ENCODE assay signal across 10 cellular contexts in the genomic region with DNA sequence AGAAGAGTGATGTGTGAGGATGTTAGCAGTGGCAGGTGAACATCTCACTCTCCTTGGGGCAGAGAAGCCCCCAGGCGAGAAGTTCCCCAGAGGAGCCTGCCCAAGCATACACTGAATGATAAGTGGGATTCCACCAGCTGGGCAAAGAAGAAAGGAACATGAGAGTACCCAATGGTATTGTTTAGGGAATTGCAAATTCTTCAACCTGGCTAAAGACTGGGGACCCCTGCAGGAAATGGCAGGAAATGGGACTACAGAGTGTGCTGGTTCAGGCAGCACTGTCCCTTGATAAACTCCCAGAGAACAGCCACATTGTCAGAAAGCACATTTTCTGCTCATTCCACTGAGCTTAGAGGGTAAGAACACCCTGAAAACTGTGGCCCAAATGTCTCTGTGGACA.
DNase-seq lines count a peak whose midpoint lies in the region; ATAC-seq, FAIRE-seq and TF ChIP-seq lines count a peak whose summit lies in the region.
"Had no signal": no experiment of that assay in that cellular context is flagged by ENCODE, and none has a peak within 500 bp of the region (broad histone marks: within the 10 kb centered on the region; RNA-seq: fewer than 3 reads in every experiment).

No MANE protein-coding gene starts in this region.

- H3K4me2 ChIP-seq in HepG2 (ENCODE audit: low read depth, low read length) = no peak overlapping the region; the same call in 1 of the 2 replicates

- no peak for TF ChIP-seq RAD21 in HepG2 (CRISPR knock-in tag; IDR thresholded peaks at IDR 0.05)

- no peaks in the 10 kb centered on the region for H3K9me3 ChIP-seq in HepG2 (ENCODE audit: low read length)

- H3K4me1 ChIP-seq in HepG2 (ENCODE audit: insufficient read depth, low read length) = no peaks in the 10 kb centered on the region

- TF ChIP-seq POLR2A in HepG2 (IDR thresholded peaks at IDR 0.05; ENCODE audit: insufficient read depth in 1 of 2, low read depth in 2 of 2, low read length in 2 of 2) = no peak

- no peak overlapping the region for H2AFZ ChIP-seq in HepG2 (ENCODE audit: low read length)

- H4K20me1 ChIP-seq in HepG2 (ENCODE audit: insufficient read depth, low read length) = no peaks in the 10 kb centered on the region

- no peaks in the 10 kb centered on the region for H3K36me3 ChIP-seq in HepG2 (replicated peaks in 1 of 2; ENCODE audit: control insufficient read depth in 1 of 2, insufficient read depth in 2 of 2, low read length in 2 of 2)

- H3K27me3 ChIP-seq in HepG2 (ENCODE audit: control insufficient read depth in 1 of 2, insufficient read depth in 2 of 2, low read length in 2 of 2) = no peaks in the 10 kb centered on the region

- BruUV-seq in HepG2 (replicated peaks; lab: Mats Ljungman, UMichigan) = no TSS peak

- H3K27ac ChIP-seq in HepG2 (ENCODE audit: extremely low read length, insufficient read depth, low read length) = no peak overlapping the region

- CTCF ChIA-PET in HepG2 (lab: Yijun Ruan, JAX; ENCODE audit: low intra/inter-chr PET ratio, low total read pairs) = no interaction called here

- DNase-seq in ELF-1 (ENCODE audit: low read depth, low spot score) (peak; percentile 40), KBM-7 (peak; percentile 5), astrocyte of the cerebellum (ENCODE audit: low read depth) (no peak), HepG2 (ENCODE audit: low spot score) (peak; percentile 6), NCI-H1930 (lab: John Stamatoyannopoulos, UW) (no peak)
- DNase-seq: activated T-cell treated with anti-CD3 and anti-CD28 coated beads, Interleukin-2, amount 50 U/mL, for 1 hour; NCI-H2081 treated with DMSO at 0.1 percent for 48 hours had no signal

- 77% methylated on average over 1 of the region's 1 CpG for WGBS in HepG2 (ENCODE audit: low lambda C conversion rate)

- FAIRE-seq in HepG2 (lab: Jason Lieb, UNC) = peak; percentile 30
- FAIRE-seq: GM18507 had no signal

- no peaks in the 10 kb centered on the region for H3K79me2 ChIP-seq in HepG2 (ENCODE audit: insufficient read depth, low read length)

- TF ChIP-seq EP300 in HepG2 (IDR thresholded peaks at IDR 0.05; ENCODE audit: low read depth in 2 of 2, low read length in 2 of 2) (no peak), HepG2 (CRISPR knock-in tag; IDR thresholded peaks at IDR 0.05; ENCODE audit: borderline replicate concordance) (no peak)

- TF ChIP-seq CTCF in astrocyte of the cerebellum (IDR thresholded peaks at IDR 0.05; ENCODE audit: low read depth, low read length, missing control alignments) = peak; percentile 24
- no peak; the same call in 1 of the 2 replicates for TF ChIP-seq CTCF in HepG2 (CRISPR knock-in tag; IDR thresholded peaks at IDR 0.05)

- intact Hi-C loops in HepG2 (cut with micrococcal nuclease; ENCODE audit: unreplicated experiment) = loop anchor here (5.0 kb wide), 1 partner anchor 87 kb away; no protein-coding TSS in a partner anchor

- POLR2A ChIA-PET in HepG2 (lab: Yijun Ruan, JAX) = no interaction called here

- in situ Hi-C loops in KBM-7 (cut with MboI; ENCODE audit: low pct_unique_long_range_greater_than_20kb, low sequenced_read_pairs) (no loop called here), astrocyte of the cerebellum (cut with HindIII; ENCODE audit: low sequenced_read_pairs) (no loop called here), HepG2 (cut with HindIII; ENCODE audit: extremely low pct_ligation_motif_present, low pct_unique_long_range_greater_than_20kb) (no loop called here)

- no peak overlapping the region for H3K4me3 ChIP-seq in astrocyte of the cerebellum (ENCODE audit: low read depth, low read length)
- no peak overlapping the region for H3K4me3 ChIP-seq in HepG2 (replicated peaks in 1 of 3; ENCODE audit: insufficient read depth in 1 of 3, low read depth in 2 of 3, low read length in 3 of 3)

- H3K9ac ChIP-seq in HepG2 (ENCODE audit: insufficient read depth, low read depth, low read length) = no peak overlapping the region

- ATAC-seq in HepG2 (peak; percentile 89), GM21529 (IDR thresholded peaks at IDR 0.05; ENCODE audit: unreplicated experiment) (no peak), GM19397 (IDR thresholded peaks at IDR 0.05; ENCODE audit: unreplicated experiment) (no peak)

TF ChIP-seq in HepG2, 621 proteins besides CTCF, POLR2A, EP300 and RAD21:
- TF ChIP-seq POLR2G (IDR thresholded peaks at IDR 0.05; ENCODE audit: low read depth, low read length) = no peak
- TF ChIP-seq MAFF (IDR thresholded peaks at IDR 0.05; ENCODE audit: low read depth, low read length) = no peak
- TF ChIP-seq PHF21A (CRISPR knock-in tag; IDR thresholded peaks at IDR 0.05) = no peak
- TF ChIP-seq HNF4G (IDR thresholded peaks at IDR 0.05; ENCODE audit: borderline replicate concordance, low read depth, low read length) = no peak
- TF ChIP-seq HNF4G (CRISPR knock-in tag; IDR thresholded peaks at IDR 0.05; ENCODE audit: borderline replicate concordance, low read depth) = no peak
- TF ChIP-seq, protein P1, sequence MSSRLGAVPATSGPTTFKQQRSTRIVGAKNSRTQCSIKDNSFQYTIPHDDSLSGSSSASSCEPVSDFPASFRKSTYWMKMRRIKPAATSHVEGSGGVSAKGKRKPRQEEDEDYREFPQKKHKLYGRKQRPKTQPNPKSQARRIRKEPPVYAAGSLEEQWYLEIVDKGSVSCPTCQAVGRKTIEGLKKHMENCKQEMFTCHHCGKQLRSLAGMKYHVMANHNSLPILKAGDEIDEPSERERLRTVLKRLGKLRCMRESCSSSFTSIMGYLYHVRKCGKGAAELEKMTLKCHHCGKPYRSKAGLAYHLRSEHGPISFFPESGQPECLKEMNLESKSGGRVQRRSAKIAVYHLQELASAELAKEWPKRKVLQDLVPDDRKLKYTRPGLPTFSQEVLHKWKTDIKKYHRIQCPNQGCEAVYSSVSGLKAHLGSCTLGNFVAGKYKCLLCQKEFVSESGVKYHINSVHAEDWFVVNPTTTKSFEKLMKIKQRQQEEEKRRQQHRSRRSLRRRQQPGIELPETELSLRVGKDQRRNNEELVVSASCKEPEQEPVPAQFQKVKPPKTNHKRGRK (CRISPR knock-in tag; IDR thresholded peaks at IDR 0.05) = no peak
- TF ChIP-seq ZNF441 (CRISPR knock-in tag; IDR thresholded peaks at IDR 0.05; ENCODE audit: borderline replicate concordance) = no peak
- no peak for TF ChIP-seq NFKB2 (CRISPR knock-in tag; IDR thresholded peaks at IDR 0.05; ENCODE audit: borderline replicate concordance)
- TF ChIP-seq SP140L (CRISPR knock-in tag; IDR thresholded peaks at IDR 0.05; ENCODE audit: borderline replicate concordance) = no peak

Comparison
In these comparisons a context has a peak if more than half of its experiments do, and no peak if none do; other contexts are left out.
1. DNase-seq: peak in ELF-1 (single experiment), KBM-7 (single experiment) and HepG2 (single experiment); none in astrocyte of the cerebellum (single experiment) and NCI-H1930 (0 of 2).